Comparison of ENCODE assay signal across 16 cellular contexts in the genomic region with DNA sequence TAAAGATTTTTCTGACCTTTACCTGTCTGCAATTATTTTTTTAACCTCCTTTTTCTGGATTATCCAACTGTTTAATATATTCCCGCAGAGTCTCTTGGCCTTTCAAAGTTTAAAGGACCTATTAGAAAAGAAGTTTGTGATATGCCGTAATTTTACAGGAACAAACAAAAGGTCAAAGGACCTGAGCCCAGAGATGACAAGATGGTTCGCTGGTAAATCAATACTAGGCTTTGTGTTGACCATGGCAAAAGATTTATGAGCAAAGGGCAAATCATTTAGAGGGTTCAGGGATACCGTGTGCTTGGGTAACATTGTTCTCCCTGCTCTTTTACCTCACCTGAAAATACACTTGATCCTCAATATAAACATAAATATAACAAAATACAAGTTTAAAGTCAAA.
DNase-seq lines count a peak whose midpoint lies in the region; ATAC-seq and TF ChIP-seq lines count a peak whose summit lies in the region.
"Had no signal": no experiment of that assay in that cellular context is flagged by ENCODE, and none has a peak within 500 bp of the region (broad histone marks: within the 10 kb centered on the region; RNA-seq: fewer than 3 reads in every experiment).

No MANE protein-coding gene starts in this region.

- no peak overlapping the region for H3K23ac ChIP-seq in H9 (ENCODE audit: insufficient read length, low read depth, low read length)

- H4K20me1 ChIP-seq in H9 (ENCODE audit: control insufficient read depth, insufficient read depth, insufficient read length), result no peaks in the 10 kb centered on the region

- H3K4me3 ChIP-seq in liver (ENCODE audit: low read depth in 1 of 3, low read length in 3 of 3), result no peak overlapping the region
- H3K4me3 ChIP-seq: A549 had no signal

- no peak overlapping the region for H2BK15ac ChIP-seq in H9 (ENCODE audit: low read depth, low read length)

- H3K4me2 ChIP-seq in H9 (ENCODE audit: insufficient read depth, insufficient read length, low read length), result no peak overlapping the region
- H3K4me2 ChIP-seq: A549 had no signal

- H2AK5ac ChIP-seq in H9 (ENCODE audit: insufficient read length, low read length), result no peak overlapping the region

- no peaks in the 10 kb centered on the region for H3K79me2 ChIP-seq in H9 (ENCODE audit: insufficient read depth, low read length)

- peaks cover 29% of the 10 kb centered on the region for H3K4me1 Mint-ChIP-seq in glutamatergic neuron (ENCODE audit: low read depth, unreplicated experiment)
- H3K4me1 Mint-ChIP-seq in type B pancreatic cell (ENCODE audit: unreplicated experiment), result peaks cover 49% of the 10 kb centered on the region
- H3K4me1 Mint-ChIP-seq in H9, result peaks cover 4 to 7% of the 10 kb centered on the region in 2 experiments; a peak in 3 of 4 replicates
- H3K4me1 Mint-ChIP-seq: CD4-positive, alpha-beta memory T cell; IgD-negative memory B cell had no signal

- H2BK20ac ChIP-seq in H9 (ENCODE audit: low read depth, low read length, poor library complexity, severe bottlenecking), result no peak overlapping the region

- no peak for ATAC-seq in HG02884 (IDR thresholded peaks at IDR 0.05; ENCODE audit: unreplicated experiment)
- ATAC-seq: A549 had no signal

- H3K36me3 Mint-ChIP-seq in glutamatergic neuron (ENCODE audit: unreplicated experiment), result no peaks in the 10 kb centered on the region
- peaks cover 13% of the 10 kb centered on the region for H3K36me3 Mint-ChIP-seq in type B pancreatic cell
- no peaks in the 10 kb centered on the region for H3K36me3 Mint-ChIP-seq in H9 (ENCODE audit: insufficient read depth in 1 of 3, low read depth in 3 of 3)
- H3K36me3 Mint-ChIP-seq: CD4-positive, alpha-beta memory T cell; IgD-negative memory B cell had no signal

- H4K91ac ChIP-seq in H9 (ENCODE audit: insufficient read length, low read depth, low read length), result no peak overlapping the region

- TF ChIP-seq RAD21 in liver (IDR thresholded peaks at IDR 0.05), result peak; percentile 48 to 60

- no peaks in the 10 kb centered on the region for H3K9me3 ChIP-seq in liver (ENCODE audit: control insufficient read depth in 4 of 4, low read length in 3 of 4)
- H3K9me3 ChIP-seq in H9 (ENCODE audit: control insufficient read depth, low read depth, low read length), result no peaks in the 10 kb centered on the region
- H3K9me3 ChIP-seq: A549, BE2C had no signal

- no peaks in the 10 kb centered on the region for H3K36me3 ChIP-seq in liver (ENCODE audit: control insufficient read depth in 4 of 4, insufficient read depth in 3 of 4, low read depth in 1 of 4, low read length in 3 of 4)
- H3K36me3 ChIP-seq: BE2C had no signal

- no peak overlapping the region for H3K4ac ChIP-seq in H9 (ENCODE audit: low read depth, low read length)

- H2BK12ac ChIP-seq in H9 (ENCODE audit: insufficient read length, low read depth, low read length), result no peak overlapping the region

- no peak overlapping the region for H2BK120ac ChIP-seq in H9 (ENCODE audit: low read depth, low read length, poor library complexity, severe bottlenecking)

- H2AFZ ChIP-seq in H9 (ENCODE audit: low read length), result no peak overlapping the region

- peak overlapping the region; percentile 72 for H3K27ac Mint-ChIP-seq in glutamatergic neuron (ENCODE audit: unreplicated experiment)
- peak overlapping the region; percentile 50 for H3K27ac Mint-ChIP-seq in type B pancreatic cell
- H3K27ac Mint-ChIP-seq in H9, result no peak overlapping the region
- H3K27ac Mint-ChIP-seq: CD4-positive, alpha-beta memory T cell; HFFc6; IgD-negative memory B cell had no signal

- H3K4me3 Mint-ChIP-seq in glutamatergic neuron (ENCODE audit: unreplicated experiment) (no peak overlapping the region), type B pancreatic cell (no peak overlapping the region), H9 (no peak overlapping the region)
- H3K4me3 Mint-ChIP-seq: CD4-positive, alpha-beta memory T cell; HFFc6; IgD-negative memory B cell had no signal

- no peak overlapping the region for H3T11ph ChIP-seq in H9 (ENCODE audit: low read length)

- no peak overlapping the region for H4K5ac ChIP-seq in H9 (ENCODE audit: insufficient read length, low read depth, low read length)

- H3K27me3 ChIP-seq in liver (ENCODE audit: control insufficient read depth in 4 of 4, insufficient read depth in 4 of 4, low read length in 3 of 4) (no peaks in the 10 kb centered on the region), H9 (ENCODE audit: insufficient read depth, low read length) (no peaks in the 10 kb centered on the region)
- H3K27me3 ChIP-seq: BE2C had no signal

- no peak overlapping the region for H2BK5ac ChIP-seq in H9 (ENCODE audit: insufficient read length, low read length)

- peaks cover 4% of the 10 kb centered on the region for H3K27me3 Mint-ChIP-seq in glutamatergic neuron (ENCODE audit: unreplicated experiment)
- H3K27me3 Mint-ChIP-seq in type B pancreatic cell, result no peaks in the 10 kb centered on the region
- H3K27me3 Mint-ChIP-seq in H9 (ENCODE audit: low read depth), result no peaks in the 10 kb centered on the region
- H3K27me3 Mint-ChIP-seq: CD4-positive, alpha-beta memory T cell; IgD-negative memory B cell had no signal

- no peak overlapping the region for H3K18ac ChIP-seq in H9 (ENCODE audit: insufficient read length, low read depth, low read length)

- H3K4me1 ChIP-seq in liver (ENCODE audit: control insufficient read depth in 4 of 4, insufficient read depth in 4 of 4, low read length in 3 of 4) (peaks cover 3 to 17% (median 12%) of the 10 kb centered on the region in 4 donors), H9 (ENCODE audit: insufficient read depth, low read length) (no peaks in the 10 kb centered on the region)

- H3K9me3 Mint-ChIP-seq in glutamatergic neuron (ENCODE audit: unreplicated experiment) (peaks cover 2% of the 10 kb centered on the region), type B pancreatic cell (peaks cover 6% of the 10 kb centered on the region), H9 (no peaks in the 10 kb centered on the region)
- H3K9me3 Mint-ChIP-seq: HFFc6 had no signal

- DNase-seq in NCI-H69 (lab: John Stamatoyannopoulos, UW) (peak; percentile 60), glutamatergic neuron (no peak), type B pancreatic cell (ENCODE audit: extremely low spot score, unreplicated experiment) (no peak), SIG-M5 (lab: John Stamatoyannopoulos, UW) (no peak), H9 (no peak)
- DNase-seq: BE2C; CD4-positive, alpha-beta memory T cell; DND-41; GDM1; HCEC 1CT; HFFc6 had no signal

- no peaks in the 10 kb centered on the region for H3K79me1 ChIP-seq in H9 (ENCODE audit: insufficient read depth, low read depth, low read length, poor library complexity, severe bottlenecking)

- no peak overlapping the region for H3K56ac ChIP-seq in H9 (ENCODE audit: insufficient read length, low read depth, low read length)

- H4K8ac ChIP-seq in H9 (replicated peaks; ENCODE audit: insufficient read length, low read depth, low read length), result no peak overlapping the region

- H3K23me2 ChIP-seq in H9 (ENCODE audit: insufficient read length, low read depth, low read length, poor library complexity, severe bottlenecking), result no peaks in the 10 kb centered on the region

- TF ChIP-seq CTCF in glutamatergic neuron (IDR thresholded peaks at IDR 0.05; ENCODE audit: partially characterized antibody, unreplicated experiment) (no peak), liver (IDR thresholded peaks at IDR 0.05; ENCODE audit: low read depth, low read length, missing input control) (no peak), type B pancreatic cell (conservative IDR thresholded peaks at IDR 0.05) (no peak), H9 (conservative IDR thresholded peaks at IDR 0.05) (no peak)

- H3K27ac ChIP-seq in liver (ENCODE audit: low read depth in 1 of 2, low read length in 2 of 2) (peak overlapping the region in 1 of 2 donors; percentile 25), H9 (ENCODE audit: insufficient read length, low read depth, low read length) (no peak overlapping the region)
- H3K27ac ChIP-seq: A549, C4-2B had no signal

- WGBS in liver, result 38% methylated on average over 4 of the region's 4 CpGs
- WGBS in H9 (ENCODE audit: extremely low coverage, insufficient read length, low lambda C conversion rate), result no CpG with 5 or more reads among the region's 4 CpGs

- no peak overlapping the region for H3K9ac ChIP-seq in liver (ENCODE audit: low read depth in 1 of 2, low read length in 2 of 2)
- no peak overlapping the region for H3K9ac ChIP-seq in H9 (ENCODE audit: extremely low read depth, insufficient read length, low read length)

- H3K14ac ChIP-seq in H9 (ENCODE audit: insufficient read depth, low read length), result no peak overlapping the region

TF ChIP-seq in liver, 16 proteins besides CTCF, POLR2A, EP300 and RAD21 (continues in another document):
- TF ChIP-seq FOXA1 (IDR thresholded peaks at IDR 0.05) (peak; percentile 76), SP1 (IDR thresholded peaks at IDR 0.05) (peak; percentile 94), EGR1 (IDR thresholded peaks at IDR 0.05; ENCODE audit: low read depth in 2 of 2) (peak in 1 of 2 donors; percentile 41), RXRA (IDR thresholded peaks at IDR 0.05) (peak; percentile 95 to 98)
- TF ChIP-seq, protein P1, sequence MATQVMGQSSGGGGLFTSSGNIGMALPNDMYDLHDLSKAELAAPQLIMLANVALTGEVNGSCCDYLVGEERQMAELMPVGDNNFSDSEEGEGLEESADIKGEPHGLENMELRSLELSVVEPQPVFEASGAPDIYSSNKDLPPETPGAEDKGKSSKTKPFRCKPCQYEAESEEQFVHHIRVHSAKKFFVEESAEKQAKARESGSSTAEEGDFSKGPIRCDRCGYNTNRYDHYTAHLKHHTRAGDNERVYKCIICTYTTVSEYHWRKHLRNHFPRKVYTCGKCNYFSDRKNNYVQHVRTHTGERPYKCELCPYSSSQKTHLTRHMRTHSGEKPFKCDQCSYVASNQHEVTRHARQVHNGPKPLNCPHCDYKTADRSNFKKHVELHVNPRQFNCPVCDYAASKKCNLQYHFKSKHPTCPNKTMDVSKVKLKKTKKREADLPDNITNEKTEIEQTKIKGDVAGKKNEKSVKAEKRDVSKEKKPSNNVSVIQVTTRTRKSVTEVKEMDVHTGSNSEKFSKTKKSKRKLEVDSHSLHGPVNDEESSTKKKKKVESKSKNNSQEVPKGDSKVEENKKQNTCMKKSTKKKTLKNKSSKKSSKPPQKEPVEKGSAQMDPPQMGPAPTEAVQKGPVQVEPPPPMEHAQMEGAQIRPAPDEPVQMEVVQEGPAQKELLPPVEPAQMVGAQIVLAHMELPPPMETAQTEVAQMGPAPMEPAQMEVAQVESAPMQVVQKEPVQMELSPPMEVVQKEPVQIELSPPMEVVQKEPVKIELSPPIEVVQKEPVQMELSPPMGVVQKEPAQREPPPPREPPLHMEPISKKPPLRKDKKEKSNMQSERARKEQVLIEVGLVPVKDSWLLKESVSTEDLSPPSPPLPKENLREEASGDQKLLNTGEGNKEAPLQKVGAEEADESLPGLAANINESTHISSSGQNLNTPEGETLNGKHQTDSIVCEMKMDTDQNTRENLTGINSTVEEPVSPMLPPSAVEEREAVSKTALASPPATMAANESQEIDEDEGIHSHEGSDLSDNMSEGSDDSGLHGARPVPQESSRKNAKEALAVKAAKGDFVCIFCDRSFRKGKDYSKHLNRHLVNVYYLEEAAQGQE (IDR thresholded peaks at IDR 0.05), result peak; percentile 75
- TF ChIP-seq, protein P2, sequence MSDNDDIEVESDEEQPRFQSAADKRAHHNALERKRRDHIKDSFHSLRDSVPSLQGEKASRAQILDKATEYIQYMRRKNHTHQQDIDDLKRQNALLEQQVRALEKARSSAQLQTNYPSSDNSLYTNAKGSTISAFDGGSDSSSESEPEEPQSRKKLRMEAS (IDR thresholded peaks at IDR 0.05), result peak; percentile 77

Comparison
In these comparisons a context has a peak if more than half of its experiments do, and no peak if none do; other contexts are left out.
1. H3K27ac Mint-ChIP-seq: peak in glutamatergic neuron (single experiment) and type B pancreatic cell (single experiment); none in H9 (0 of 3).